ENCODE assay signal across 8 cellular contexts in genomic region chr7:50792342-50793114, GRCh38. TPM values are rescaled to one million over a fixed set of nuclear protein-coding genes. Genes with fewer than 3 reads are reported as not detected.
DNase-seq lines count a peak whose midpoint lies in the region; ATAC-seq and TF ChIP-seq lines count a peak whose summit lies in the region.

No MANE protein-coding gene starts in this region.

- peak overlapping the region; percentile 76 for H3K4me3 ChIP-seq in BJ (ENCODE audit: low read depth, low read length)
- H3K4me3 ChIP-seq in fibroblast of the aortic adventitia (ENCODE audit: low read depth, low read length): peak overlapping the region; percentile 72

- H3K36me3 Mint-ChIP-seq in activated B cell treated with CpG ODN at 0.5 μM for 24 hours (ENCODE audit: low read depth) (no peaks in the 10 kb centered on the region), nephron progenitor cell (ENCODE audit: low read depth) (peaks cover 23% of the 10 kb centered on the region)

- H3K27me3 Mint-ChIP-seq in activated B cell treated with CpG ODN at 0.5 μM for 24 hours: peaks cover 55% of the 10 kb centered on the region
- H3K27me3 Mint-ChIP-seq in nephron progenitor cell (ENCODE audit: low read depth, poor library complexity): peaks cover 19% of the 10 kb centered on the region

- H3K9me3 Mint-ChIP-seq in activated B cell treated with CpG ODN at 0.5 μM for 24 hours: peaks cover 7% of the 10 kb centered on the region
- H3K9me3 Mint-ChIP-seq in nephron progenitor cell: peaks cover 30% of the 10 kb centered on the region

- H3K4me1 Mint-ChIP-seq in activated B cell treated with CpG ODN at 0.5 μM for 24 hours: peaks cover 12% of the 10 kb centered on the region
- H3K4me1 Mint-ChIP-seq in nephron progenitor cell: peaks cover 23% of the 10 kb centered on the region

- DNase-seq in BJ (ENCODE audit: low read depth) (no peak), HUDEP-2 (lab: John Stamatoyannopoulos, UW; ENCODE audit: unreplicated experiment in 76 of 76) (peak in 63 of 76 experiments; percentile 7 to 77 (median 46)), activated B cell treated with CpG ODN at 0.5 μM for 24 hours (no peak), fibroblast of the aortic adventitia (ENCODE audit: low read depth) (peak; percentile 72), nephron progenitor cell (peak; percentile 66), NCI-H1092 treated with DMSO at 0.1 percent for 48 hours (lab: John Stamatoyannopoulos, UW) (no peak), anterior cingulate cortex (lab: John Stamatoyannopoulos, UW) (no peak), GM13977 (ENCODE audit: low spot score) (no peak)

- intact Hi-C loops in activated B cell treated with CpG ODN at 0.5 μM for 24 hours (cut with micrococcal nuclease): no loop called here

- in situ Hi-C loops in GM13977 (cut with MboI; ENCODE audit: low pct_unique_long_range_greater_than_20kb, low sequenced_read_pairs, unreplicated experiment): no loop called here

- CTCF ChIA-PET in BJ (lab: Yijun Ruan, JAX): interaction anchor here (3.2 kb wide), 1 partner anchor 275 kb away, joined by 13 read pairs; no protein-coding TSS in a partner anchor
- CTCF ChIA-PET in activated B cell treated with CpG ODN at 0.5 μM for 24 hours (lab: Charles Lee): no interaction called here

- H3K36me3 ChIP-seq in BJ (ENCODE audit: control insufficient read depth, insufficient read depth, low read length): 0 out of 2 replicates have a peak, but pooled peaks cover 1% of the 10 kb centered on the region

- peaks cover 6% of the 10 kb centered on the region for H3K27me3 ChIP-seq in BJ (ENCODE audit: control insufficient read depth, insufficient read depth, low read length)

- H3K4me3 Mint-ChIP-seq in activated B cell treated with CpG ODN at 0.5 μM for 24 hours (peak overlapping the region; percentile 62), nephron progenitor cell (peak overlapping the region; percentile 97)

- no peak for ATAC-seq in activated B cell treated with CpG ODN at 0.5 μM for 24 hours (ENCODE audit: low read depth)

- no peak overlapping the region for H3K27ac Mint-ChIP-seq in activated B cell treated with CpG ODN at 0.5 μM for 24 hours
- H3K27ac Mint-ChIP-seq in nephron progenitor cell: peak overlapping the region; percentile 67

- no peak for TF ChIP-seq CTCF in BJ (IDR thresholded peaks at IDR 0.05; ENCODE audit: insufficient read depth, low read depth, low read length)
- no peak for TF ChIP-seq CTCF in activated B cell treated with CpG ODN at 0.5 μM for 24 hours (IDR thresholded peaks at IDR 0.05)
- TF ChIP-seq CTCF in fibroblast of the aortic adventitia (IDR thresholded peaks at IDR 0.05; ENCODE audit: insufficient read depth, low read length): peak; percentile 9
- TF ChIP-seq CTCF in nephron progenitor cell (IDR thresholded peaks at IDR 0.05): no peak
- TF ChIP-seq CTCF in GM13977 (IDR thresholded peaks at IDR 0.05; ENCODE audit: extremely low read depth, insufficient read depth, missing control alignments): no peak

- POLR2A ChIA-PET in BJ (lab: Charles Lee) (no interaction called here), activated B cell treated with CpG ODN at 0.5 μM for 24 hours (lab: Charles Lee) (no interaction called here)

RNA-seq across cellular contexts. Expression of gene GRB10, which starts 9.8 kb away (rescaled TPM):
- polyA plus RNA-seq in BJ (2011; rRNA removed): 8.3 and 8.5 TPM in 2 replicates
- 30.7 and 37.2 TPM in 2 replicates for polyA minus RNA-seq in BJ (2011; rRNA and poly(A)+ RNA removed)
- total RNA-seq in activated B cell treated with CpG ODN at 0.5 μM for 24 hours: not detected in 2 replicates
- total RNA-seq in fibroblast of the aortic adventitia (ENCODE audit: low replicate concordance): 20.1 and 39.1 TPM in 2 replicates

Comparison
In these comparisons a context has a peak if more than half of its experiments do, and no peak if none do; other contexts are left out.
1. DNase-seq: peak in HUDEP-2 (63 of 76), fibroblast of the aortic adventitia (single experiment) and nephron progenitor cell (single experiment); none in BJ (single experiment), activated B cell treated with CpG ODN at 0.5 μM for 24 hours (single experiment), NCI-H1092 treated with DMSO at 0.1 percent for 48 hours (single experiment), anterior cingulate cortex (0 of 58) and GM13977 (single experiment).
2. RNA of gene GRB10, which starts 9.8 kb away (total RNA-seq): 20.1 to 39.1 TPM in fibroblast of the aortic adventitia; not detected in activated B cell treated with CpG ODN at 0.5 μM for 24 hours; every median in the first group is over 10 times any median in the second.